ENCODE assay signal across 8 cellular contexts in genomic region chr1:153977250-153978240, GRCh38. TPM values are rescaled to one million over a fixed set of nuclear protein-coding genes. Genes with fewer than 3 reads are reported as not detected.
A peak's percentile ranks its signal among the peaks of the same experiment; 100 is the strongest.
DNase-seq lines count a peak whose midpoint lies in the region; ATAC-seq and TF ChIP-seq lines count a peak whose summit lies in the region.

TSS of gene JTB (minus strand) at chr1:153977674. CDS start at chr1:153977252, 422 bp downstream.

- no peaks in the 10 kb centered on the region for H3K9me3 ChIP-seq in CD8-positive, alpha-beta memory T cell (ENCODE audit: low read length)
- no peaks in the 10 kb centered on the region for H3K9me3 ChIP-seq in mucosa of rectum (ENCODE audit: control insufficient read depth in 2 of 2, low read length in 2 of 2)

- peak within 1 kb of the TSS; percentile 93 for H3K4me3 ChIP-seq in CD8-positive, alpha-beta memory T cell (ENCODE audit: low read length)
- peak within 1 kb of the TSS; percentile 94 to 95 for H3K4me3 ChIP-seq in mucosa of rectum (ENCODE audit: low read length in 2 of 2)

- peak; percentile 89 for TF ChIP-seq POLR2A in erythroblast (IDR thresholded peaks at IDR 0.05; ENCODE audit: low read length)

- peaks cover 0 to 50% (median 10%) of the 10 kb centered on the region in 3 donors for H3K36me3 Mint-ChIP-seq in CD8-positive, alpha-beta memory T cell

- TF ChIP-seq RAD21 in Ishikawa (IDR thresholded peaks at IDR 0.05; ENCODE audit: low read depth): no peak

- peak within 1 kb of the TSS; percentile 96 to 98 for H3K9ac ChIP-seq in mucosa of rectum (ENCODE audit: low read depth in 1 of 2, low read length in 2 of 2)

- H3K27me3 ChIP-seq in CD8-positive, alpha-beta memory T cell (ENCODE audit: insufficient read depth, low read length, poor library complexity, severe bottlenecking): no peaks in the 10 kb centered on the region
- H3K27me3 ChIP-seq in mucosa of rectum (ENCODE audit: control insufficient read depth in 2 of 2, insufficient read depth in 2 of 2, low read length in 2 of 2): no peaks in the 10 kb centered on the region

- peaks cover 18% of the 10 kb centered on the region for H3K4me1 ChIP-seq in CD8-positive, alpha-beta memory T cell (ENCODE audit: insufficient read depth, low read length)
- H3K4me1 ChIP-seq in mucosa of rectum (ENCODE audit: control insufficient read depth in 2 of 2, insufficient read depth in 2 of 2, low read length in 2 of 2): peaks cover 18 to 19% of the 10 kb centered on the region in 2 donors

- POLR2A ChIA-PET in CD8-positive, alpha-beta memory T cell (lab: Charles Lee): interaction anchor here (0.5 to 5.1 kb wide), 16 partner anchors 9 to 1586 kb away, joined by 3 to 58 read pairs (median 4); partner anchors contain the start of genes CREB3L4, CRTC2, DENND4B and GATAD2B

- peak; percentile 75 for ATAC-seq in GM21423 (IDR thresholded peaks at IDR 0.05; ENCODE audit: unreplicated experiment)

- TF ChIP-seq EP300 in Ishikawa (IDR thresholded peaks at IDR 0.05; ENCODE audit: borderline replicate concordance): no peak

- CTCF ChIA-PET in CD8-positive, alpha-beta memory T cell (lab: Charles Lee): interaction anchor here (1.2 to 5.5 kb wide), 9 partner anchors 9 to 406 kb away, joined by 3 to 40 read pairs (median 6); partner anchors contain the start of genes CREB3L4, CRTC2, DENND4B and RAB13

- no peaks in the 10 kb centered on the region for H3K9me3 Mint-ChIP-seq in CD8-positive, alpha-beta memory T cell

- peak within 1 kb of the TSS; percentile 88 to 100 (median 96) for H3K27ac Mint-ChIP-seq in CD8-positive, alpha-beta memory T cell

- H3K27me3 Mint-ChIP-seq in CD8-positive, alpha-beta memory T cell: peaks cover 0 to 1% of the 10 kb centered on the region in 2 donors

- peak within 1 kb of the TSS; percentile 88 for H3K27ac ChIP-seq in CD8-positive, alpha-beta memory T cell (ENCODE audit: low read depth, low read length)
- peak within 1 kb of the TSS; percentile 88 to 89 for H3K27ac ChIP-seq in mucosa of rectum (ENCODE audit: low read depth in 2 of 2, low read length in 2 of 2)

- peak within 1 kb of the TSS; percentile 91 to 99 (median 98) for H3K4me3 Mint-ChIP-seq in CD8-positive, alpha-beta memory T cell

- peaks cover 26% of the 10 kb centered on the region for H3K36me3 ChIP-seq in CD8-positive, alpha-beta memory T cell (ENCODE audit: insufficient read depth, low read length)
- peaks cover 28 to 29% of the 10 kb centered on the region in 2 donors for H3K36me3 ChIP-seq in mucosa of rectum (ENCODE audit: control insufficient read depth in 2 of 2, insufficient read depth in 2 of 2, low read length in 2 of 2)

- DNase-seq in CD8-positive, alpha-beta memory T cell: peak; percentile 74 to 90 (median 81)
- DNase-seq in activated T-cell treated with anti-CD3 and anti-CD28 coated beads, Interleukin-2, amount 50 U/mL, for 1 hour: peak; percentile 81
- peak; percentile 87 to 92 for DNase-seq in erythroblast (lab: John Stamatoyannopoulos, UW)
- peak; percentile 69 for DNase-seq in stimulated activated CD8-positive, alpha-beta memory T cell treated with anti-CD3 and anti-CD28 coated beads, Interleukin-7, amount 100 ng/mL, for 24 hours (ENCODE audit: low read depth)

- peaks cover 28 to 39% (median 30%) of the 10 kb centered on the region in 3 donors for H3K4me1 Mint-ChIP-seq in CD8-positive, alpha-beta memory T cell

TF ChIP-seq in Ishikawa, 13 proteins besides CTCF, POLR2A, EP300 and RAD21:
- TF ChIP-seq EGR1 (IDR thresholded peaks at IDR 0.05) (no peak), ZBTB7A (IDR thresholded peaks at IDR 0.05; ENCODE audit: low read depth) (0 out of 2 replicates have a peak, but pooled peaks have one; percentile 28), USF1 (IDR thresholded peaks at IDR 0.05) (0 out of 2 replicates have a peak, but pooled peaks have one; percentile 10), FOXM1 (IDR thresholded peaks at IDR 0.05; ENCODE audit: borderline replicate concordance, low read depth) (no peak), CEBPB (IDR thresholded peaks at IDR 0.05) (no peak), TAF1 (IDR thresholded peaks at IDR 0.05; ENCODE audit: low read depth) (peak; percentile 89), YY1 (IDR thresholded peaks at IDR 0.05; ENCODE audit: low read depth) (peak; percentile 93)
- TF ChIP-seq, protein P1, sequence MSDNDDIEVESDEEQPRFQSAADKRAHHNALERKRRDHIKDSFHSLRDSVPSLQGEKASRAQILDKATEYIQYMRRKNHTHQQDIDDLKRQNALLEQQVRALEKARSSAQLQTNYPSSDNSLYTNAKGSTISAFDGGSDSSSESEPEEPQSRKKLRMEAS (IDR thresholded peaks at IDR 0.05): peak; percentile 79

TF ChIP-seq in PFSK-1, 5 proteins besides CTCF, POLR2A, EP300 and RAD21:
- peak; percentile 96 for TF ChIP-seq TAF1 (IDR thresholded peaks at IDR 0.05; ENCODE audit: borderline replicate concordance, insufficient read depth, low read length)
- TF ChIP-seq SIN3A (IDR thresholded peaks at IDR 0.05; ENCODE audit: borderline replicate concordance, insufficient read depth, low read length): peak; percentile 55; the same call in 1 of the 2 replicates
- TF ChIP-seq FOXP2 (optimal IDR thresholded peaks at IDR 0.05; ENCODE audit: borderline replicate concordance, extremely low read depth, extremely low read length, insufficient read depth): no peak
- TF ChIP-seq POLR2AphosphoS5 (IDR thresholded peaks at IDR 0.05; ENCODE audit: low read depth, low read length): peak; percentile 83
- 0 out of 4 replicates have a peak, but pooled peaks of 1 of the 2 experiments have one; percentile 9 for TF ChIP-seq REST (IDR thresholded peaks at IDR 0.05; ENCODE audit: insufficient read depth in 1 of 2, low read depth in 2 of 2, low read length in 2 of 2)

RNA-seq across cellular contexts. Expression of gene JTB, which starts in this region (rescaled TPM):
- total RNA-seq in CD8-positive, alpha-beta memory T cell: 100 to 1,000 TPM; 232 to 239 TPM
- polyA plus RNA-seq in CD8-positive, alpha-beta memory T cell: 351 TPM
- 174 TPM for polyA plus RNA-seq in PFSK-1 (2012; ENCODE audit: insufficient read length, low read depth)

Comparison
In these comparisons a context has a peak if more than half of its experiments do, and no peak if none do; other contexts are left out.
1. Peak in every context shown above with its lines: DNase-seq, ATAC-seq, H3K4me3 ChIP-seq and H3K27ac ChIP-seq.